Comparison of ENCODE assay signal across 8 cellular contexts in the genomic region with DNA sequence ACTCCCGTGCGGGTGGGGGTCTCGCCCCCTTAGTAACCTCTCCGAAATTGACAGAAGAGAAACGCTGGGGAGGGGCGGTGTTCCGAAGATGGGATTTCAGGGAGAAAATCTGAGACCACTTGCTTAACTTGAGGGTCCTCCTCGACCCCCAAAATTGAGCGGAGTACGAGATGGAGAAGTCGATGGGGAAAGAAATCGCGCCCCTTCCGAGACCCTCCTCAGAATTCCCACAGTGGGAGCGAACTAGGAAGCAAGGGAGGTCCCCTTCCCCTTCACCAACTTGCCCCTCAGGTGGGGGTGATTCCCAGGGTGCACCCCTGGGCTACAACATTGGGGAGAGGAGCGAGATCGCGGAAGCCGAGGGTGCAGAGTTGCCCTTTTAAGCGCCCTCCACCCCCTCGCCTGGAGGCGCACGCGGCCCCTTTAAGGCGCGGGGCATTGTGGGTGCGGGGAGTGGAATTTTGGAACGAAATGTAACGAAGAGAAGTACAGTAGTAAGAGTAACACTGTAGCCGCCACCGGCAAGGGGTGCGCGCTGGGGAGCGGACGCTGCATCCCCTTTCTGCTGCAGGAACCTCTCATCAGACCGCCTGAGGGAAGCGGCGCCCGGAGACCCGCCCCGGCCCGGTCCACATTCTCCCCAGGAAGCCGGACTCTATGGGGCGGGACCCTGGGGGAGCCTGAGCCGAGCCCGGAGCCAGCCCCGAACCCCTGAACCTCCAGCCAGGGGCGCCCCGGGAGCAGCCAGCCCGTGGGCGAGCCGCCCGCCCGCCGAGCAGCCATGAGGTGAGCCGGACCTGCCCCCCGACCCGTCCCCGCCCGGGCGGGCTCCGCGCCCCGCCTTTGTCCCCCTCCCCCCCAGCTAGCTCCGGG. TPM values are rescaled to one million over a fixed set of nuclear protein-coding genes. Genes with fewer than 3 reads are reported as not detected.
A peak's percentile ranks its signal among the peaks of the same experiment; 100 is the strongest.
DNase-seq lines count a peak whose midpoint lies in the region; ATAC-seq and FAIRE-seq lines count a peak whose summit lies in the region.

A gene (plus strand): TSS at position 489 of the 873 bp plus-strand sequence. CDS start 293 bp downstream, at position 782.

- CTCF ChIA-PET in activated CD8-positive, alpha-beta T cell treated with anti-CD3 and anti-CD28 coated beads, Interleukin-2, amount 10 ng/mL, durations not matched to agents 7 days and 5 days (lab: Charles Lee) = interaction anchor here (1.1 to 1.6 kb wide), 4 partner anchors 8 to 210 kb away, joined by 3 to 6 read pairs (median 4); no protein-coding TSS in a partner anchor

- no peaks in the 10 kb centered on the region for H3K27me3 Mint-ChIP-seq in activated CD8-positive, alpha-beta T cell treated with anti-CD3 and anti-CD28 coated beads, Interleukin-2, amount 10 ng/mL, durations not matched to agents 7 days and 5 days (ENCODE audit: low read depth)
- H3K27me3 Mint-ChIP-seq in memory B cell = no peaks in the 10 kb centered on the region

- peak; percentile 9 to 85 (median 64) for DNase-seq in C1 segment of cervical spinal cord (lab: John Stamatoyannopoulos, UW)
- peak; percentile 61 for DNase-seq in GM19239 (ENCODE audit: insufficient read length, low spot score)
- peak; percentile 58 for DNase-seq in NK-92 (lab: John Stamatoyannopoulos, UW; ENCODE audit: unreplicated experiment)
- peak; percentile 96 for DNase-seq in activated CD8-positive, alpha-beta T cell treated with anti-CD3 and anti-CD28 coated beads, Interleukin-2, amount 10 ng/mL, durations not matched to agents 7 days and 5 days
- DNase-seq in effector CD8-positive, alpha-beta T cell (lab: John Stamatoyannopoulos, UW) = peak; percentile 89
- peak; percentile 85 to 90 for DNase-seq in memory B cell (ENCODE audit: low spot score in 2 of 2)
- peak; percentile 84 for DNase-seq in stimulated activated CD8-positive, alpha-beta memory T cell treated with anti-CD3 and anti-CD28 coated beads, Interleukin-12 subunit alpha, Interleukin-12 subunit beta, amount 100 ng/mL, for 1 hour (ENCODE audit: low read depth)

- H3K27ac Mint-ChIP-seq in activated CD8-positive, alpha-beta T cell treated with anti-CD3 and anti-CD28 coated beads, Interleukin-2, amount 10 ng/mL, durations not matched to agents 7 days and 5 days = peak within 1 kb of the TSS; percentile 98
- H3K27ac Mint-ChIP-seq in memory B cell = peak within 1 kb of the TSS; percentile 94

- H3K4me3 Mint-ChIP-seq in activated CD8-positive, alpha-beta T cell treated with anti-CD3 and anti-CD28 coated beads, Interleukin-2, amount 10 ng/mL, durations not matched to agents 7 days and 5 days = peak within 1 kb of the TSS; percentile 88
- peak within 1 kb of the TSS; percentile 99 for H3K4me3 Mint-ChIP-seq in memory B cell

- POLR2A ChIA-PET in activated CD8-positive, alpha-beta T cell treated with anti-CD3 and anti-CD28 coated beads, Interleukin-2, amount 10 ng/mL, durations not matched to agents 7 days and 5 days (lab: Charles Lee) = no interaction called here

- peak; percentile 88 for FAIRE-seq in GM19239 (lab: Jason Lieb, UNC)

- no peaks in the 10 kb centered on the region for H3K9me3 Mint-ChIP-seq in activated CD8-positive, alpha-beta T cell treated with anti-CD3 and anti-CD28 coated beads, Interleukin-2, amount 10 ng/mL, durations not matched to agents 7 days and 5 days (ENCODE audit: insufficient read depth)
- H3K9me3 Mint-ChIP-seq in memory B cell = no peaks in the 10 kb centered on the region

- peaks cover 35% of the 10 kb centered on the region for H3K36me3 Mint-ChIP-seq in activated CD8-positive, alpha-beta T cell treated with anti-CD3 and anti-CD28 coated beads, Interleukin-2, amount 10 ng/mL, durations not matched to agents 7 days and 5 days (ENCODE audit: low read depth)
- H3K36me3 Mint-ChIP-seq in memory B cell = peaks cover 2% of the 10 kb centered on the region

- peaks cover 50% of the 10 kb centered on the region for H3K4me1 Mint-ChIP-seq in activated CD8-positive, alpha-beta T cell treated with anti-CD3 and anti-CD28 coated beads, Interleukin-2, amount 10 ng/mL, durations not matched to agents 7 days and 5 days (ENCODE audit: low read depth)
- peaks cover 35% of the 10 kb centered on the region for H3K4me1 Mint-ChIP-seq in memory B cell

- ATAC-seq in HG03457 (IDR thresholded peaks at IDR 0.05; ENCODE audit: unreplicated experiment) (peak; percentile 24), memory B cell (ENCODE audit: low read depth) (peak; percentile 71)
- ATAC-seq in activated CD8-positive, alpha-beta T cell treated with anti-CD3 and anti-CD28 coated beads, Interleukin-2, amount 10 ng/mL, durations not matched to agents 7 days and 5 days = peak; percentile 68

RNA-seq across cellular contexts. Expression of the gene that starts here (rescaled TPM):
- 100 to 1,000 TPM; 215 to 222 TPM for total RNA-seq in activated CD8-positive, alpha-beta T cell treated with anti-CD3 and anti-CD28 coated beads, Interleukin-2, amount 10 ng/mL, durations not matched to agents 7 days and 5 days

Comparison
In these comparisons a context has a peak if more than half of its experiments do, and no peak if none do; other contexts are left out.
1. Peak in every context shown above with its lines: DNase-seq and ATAC-seq.